Comparison of ENCODE assay signal across 8 cellular contexts in genomic region chr4:22052076-22052475, GRCh38.
"Had no signal": no experiment of that assay in that cellular context is flagged by ENCODE, and none has a peak within 500 bp of the region (broad histone marks: within the 10 kb centered on the region; RNA-seq: fewer than 3 reads in every experiment).

No MANE protein-coding gene starts in this region.

- DNase-seq: GM23248, GOT3, H7, H9, HCEC 1CT, HFFc6 had no signal

- ATAC-seq: GM23338, HCT116 had no signal
